8 cellular contexts compared by ENCODE assay signal in the genomic region with DNA sequence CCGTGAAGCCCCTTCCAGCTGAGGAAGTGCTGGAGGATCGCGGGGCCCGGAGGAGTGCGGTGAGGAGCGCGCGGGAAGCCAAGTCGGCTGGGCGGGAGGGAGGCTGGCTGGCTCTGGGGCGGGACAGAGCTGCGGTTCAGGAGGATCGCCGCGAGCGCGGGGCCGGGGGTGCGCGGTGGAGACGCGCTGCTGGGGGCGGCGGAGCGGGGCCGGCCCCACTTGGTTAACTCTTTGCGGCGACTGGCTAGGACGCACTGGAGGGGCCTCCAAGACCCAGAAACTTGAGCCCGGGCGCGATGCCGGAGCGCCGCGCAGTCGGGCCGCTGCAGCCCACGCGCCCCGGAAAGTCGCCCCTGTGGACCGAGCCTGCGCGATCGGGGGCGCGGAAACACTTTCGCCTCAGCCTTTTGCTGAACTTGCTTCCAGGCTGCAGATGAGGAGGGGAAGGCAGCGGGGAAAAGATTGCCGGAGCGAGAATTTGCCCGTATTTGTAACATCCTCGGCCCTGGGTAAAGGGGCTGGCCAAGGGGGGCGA. TPM values are rescaled to one million over a fixed set of nuclear protein-coding genes. Genes with fewer than 3 reads are reported as not detected.
DNase-seq lines count a peak whose midpoint lies in the region; ATAC-seq and TF ChIP-seq lines count a peak whose summit lies in the region.

No MANE protein-coding gene starts in this region.

- H3K4me3 ChIP-seq in astrocyte of the cerebellum (ENCODE audit: low read depth, low read length) (peak overlapping the region; percentile 84), iPS-11a (ENCODE audit: low read depth, low read length) (peak overlapping the region; percentile 75), sigmoid colon (peak overlapping the region; percentile 83 to 99 (median 93))

- TF ChIP-seq POLR2A in sigmoid colon (IDR thresholded peaks at IDR 0.05) = no peak

- TF ChIP-seq EP300 in sigmoid colon (IDR thresholded peaks at IDR 0.05) = no peak

- H3K4me1 ChIP-seq in sigmoid colon = peaks cover 0 to 26% (median 21%) of the 10 kb centered on the region in 4 donors

- no peak for TF ChIP-seq CTCF in astrocyte of the cerebellum (IDR thresholded peaks at IDR 0.05; ENCODE audit: low read depth, low read length, missing control alignments)
- no peak for TF ChIP-seq CTCF in sigmoid colon (IDR thresholded peaks at IDR 0.05)

- no peaks in the 10 kb centered on the region for H3K27me3 ChIP-seq in sigmoid colon

- DNase-seq in DMS 273 (lab: John Stamatoyannopoulos, UW; ENCODE audit: unreplicated experiment) (peak; percentile 79), Kasumi-1 (lab: John Stamatoyannopoulos, UW) (peak; percentile 55 to 69), astrocyte of the cerebellum (ENCODE audit: low read depth) (no peak), sigmoid colon (peak; percentile 73), SK-N-DZ (ENCODE audit: low spot score) (no peak)

- ATAC-seq in GM19468 (IDR thresholded peaks at IDR 0.05; ENCODE audit: extremely low read depth, unreplicated experiment) (peak; percentile 19), GM21381 (IDR thresholded peaks at IDR 0.05; ENCODE audit: unreplicated experiment) (no peak)

- H3K9me3 ChIP-seq in sigmoid colon = no peaks in the 10 kb centered on the region

- H3K27ac ChIP-seq in sigmoid colon = peak overlapping the region; percentile 93 to 98 (median 95)

- in situ Hi-C loops in astrocyte of the cerebellum (cut with HindIII; ENCODE audit: low sequenced_read_pairs) = no loop called here

- intact Hi-C loops in sigmoid colon (cut with DNase I) = loop anchor here (1.0 to 5.0 kb wide), 4 partner anchors 89 to 596 kb away; a partner anchor contains a TSS

- H3K36me3 ChIP-seq in sigmoid colon = no peaks in the 10 kb centered on the region

- WGBS in sigmoid colon, 2 donors = 0 to 1% methylated on average over 55 of the region's 55 CpGs

RNA-seq across cellular contexts. Expression of a gene that starts 0.6 kb away (rescaled TPM):
- total RNA-seq in sigmoid colon = 100 to 1,000 TPM; 119 to 250 (median 197) TPM
- 10 to 100 TPM in 2 of 3 donors, 1 to 10 TPM in 1; 7.6 to 42.6 (median 26.5) TPM for polyA plus RNA-seq in sigmoid colon
- 0.13 and 0.70 TPM in 2 replicates for polyA plus RNA-seq in SK-N-DZ (2014; cell fraction: cytosol; rRNA removed)
- polyA plus RNA-seq in SK-N-DZ (2014; cell fraction: nucleus; rRNA removed) = 0.21 and 0.30 TPM in 2 replicates

Comparison
In these comparisons a context has a peak if more than half of its experiments do, and no peak if none do; other contexts are left out.
1. DNase-seq: peak in DMS 273 (single experiment), Kasumi-1 (2 of 2) and sigmoid colon (single experiment); none in astrocyte of the cerebellum (single experiment) and SK-N-DZ (single experiment).
2. Peak in every context shown above with its lines, with median percentiles within 50 percentile points of each other: H3K4me3 ChIP-seq.